In genomic region chr7:28389504-28390385, GRCh38 we compare ENCODE assay signal across 1 cellular context.
TF ChIP-seq lines count a peak whose summit lies in the region.

No MANE protein-coding gene starts in this region.

TF ChIP-seq in HEK293, 187 proteins besides CTCF, POLR2A, EP300 and RAD21 (continued from another document):
- TF ChIP-seq, protein P1, sequence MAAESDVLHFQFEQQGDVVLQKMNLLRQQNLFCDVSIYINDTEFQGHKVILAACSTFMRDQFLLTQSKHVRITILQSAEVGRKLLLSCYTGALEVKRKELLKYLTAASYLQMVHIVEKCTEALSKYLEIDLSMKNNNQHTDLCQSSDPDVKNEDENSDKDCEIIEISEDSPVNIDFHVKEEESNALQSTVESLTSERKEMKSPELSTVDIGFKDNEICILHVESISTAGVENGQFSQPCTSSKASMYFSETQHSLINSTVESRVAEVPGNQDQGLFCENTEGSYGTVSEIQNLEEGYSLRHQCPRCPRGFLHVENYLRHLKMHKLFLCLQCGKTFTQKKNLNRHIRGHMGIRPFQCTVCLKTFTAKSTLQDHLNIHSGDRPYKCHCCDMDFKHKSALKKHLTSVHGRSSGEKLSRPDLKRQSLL (tag by site-specific recombination; IDR thresholded peaks at IDR 0.05): no peak
